ENCODE assay signal across 2 cellular contexts in the genomic region with DNA sequence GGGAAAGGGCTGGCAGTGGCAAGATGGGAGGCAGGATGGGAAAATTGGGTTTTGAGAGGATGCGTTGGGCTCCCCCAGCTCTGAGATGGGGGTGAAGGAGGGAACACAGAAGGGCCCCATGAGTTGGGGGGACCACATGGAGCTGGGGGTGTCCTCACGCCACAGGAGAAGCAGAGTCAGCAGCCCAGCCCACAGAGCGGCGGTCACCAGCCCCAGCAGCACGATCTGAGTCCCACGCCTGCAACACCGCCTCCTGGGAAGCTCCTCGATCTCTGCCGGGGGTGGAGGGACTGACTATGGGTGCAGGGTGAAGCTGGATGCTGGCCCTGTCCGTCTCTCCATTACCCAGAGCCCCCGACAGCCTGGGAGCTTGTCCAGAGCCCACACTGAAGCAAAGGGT.
TF ChIP-seq lines count a peak whose summit lies in the region.

No MANE protein-coding gene starts in this region.

TF ChIP-seq in GM23338, 12 proteins besides CTCF, POLR2A, EP300 and RAD21 (continued from another document):
- TF ChIP-seq, protein P1, sequence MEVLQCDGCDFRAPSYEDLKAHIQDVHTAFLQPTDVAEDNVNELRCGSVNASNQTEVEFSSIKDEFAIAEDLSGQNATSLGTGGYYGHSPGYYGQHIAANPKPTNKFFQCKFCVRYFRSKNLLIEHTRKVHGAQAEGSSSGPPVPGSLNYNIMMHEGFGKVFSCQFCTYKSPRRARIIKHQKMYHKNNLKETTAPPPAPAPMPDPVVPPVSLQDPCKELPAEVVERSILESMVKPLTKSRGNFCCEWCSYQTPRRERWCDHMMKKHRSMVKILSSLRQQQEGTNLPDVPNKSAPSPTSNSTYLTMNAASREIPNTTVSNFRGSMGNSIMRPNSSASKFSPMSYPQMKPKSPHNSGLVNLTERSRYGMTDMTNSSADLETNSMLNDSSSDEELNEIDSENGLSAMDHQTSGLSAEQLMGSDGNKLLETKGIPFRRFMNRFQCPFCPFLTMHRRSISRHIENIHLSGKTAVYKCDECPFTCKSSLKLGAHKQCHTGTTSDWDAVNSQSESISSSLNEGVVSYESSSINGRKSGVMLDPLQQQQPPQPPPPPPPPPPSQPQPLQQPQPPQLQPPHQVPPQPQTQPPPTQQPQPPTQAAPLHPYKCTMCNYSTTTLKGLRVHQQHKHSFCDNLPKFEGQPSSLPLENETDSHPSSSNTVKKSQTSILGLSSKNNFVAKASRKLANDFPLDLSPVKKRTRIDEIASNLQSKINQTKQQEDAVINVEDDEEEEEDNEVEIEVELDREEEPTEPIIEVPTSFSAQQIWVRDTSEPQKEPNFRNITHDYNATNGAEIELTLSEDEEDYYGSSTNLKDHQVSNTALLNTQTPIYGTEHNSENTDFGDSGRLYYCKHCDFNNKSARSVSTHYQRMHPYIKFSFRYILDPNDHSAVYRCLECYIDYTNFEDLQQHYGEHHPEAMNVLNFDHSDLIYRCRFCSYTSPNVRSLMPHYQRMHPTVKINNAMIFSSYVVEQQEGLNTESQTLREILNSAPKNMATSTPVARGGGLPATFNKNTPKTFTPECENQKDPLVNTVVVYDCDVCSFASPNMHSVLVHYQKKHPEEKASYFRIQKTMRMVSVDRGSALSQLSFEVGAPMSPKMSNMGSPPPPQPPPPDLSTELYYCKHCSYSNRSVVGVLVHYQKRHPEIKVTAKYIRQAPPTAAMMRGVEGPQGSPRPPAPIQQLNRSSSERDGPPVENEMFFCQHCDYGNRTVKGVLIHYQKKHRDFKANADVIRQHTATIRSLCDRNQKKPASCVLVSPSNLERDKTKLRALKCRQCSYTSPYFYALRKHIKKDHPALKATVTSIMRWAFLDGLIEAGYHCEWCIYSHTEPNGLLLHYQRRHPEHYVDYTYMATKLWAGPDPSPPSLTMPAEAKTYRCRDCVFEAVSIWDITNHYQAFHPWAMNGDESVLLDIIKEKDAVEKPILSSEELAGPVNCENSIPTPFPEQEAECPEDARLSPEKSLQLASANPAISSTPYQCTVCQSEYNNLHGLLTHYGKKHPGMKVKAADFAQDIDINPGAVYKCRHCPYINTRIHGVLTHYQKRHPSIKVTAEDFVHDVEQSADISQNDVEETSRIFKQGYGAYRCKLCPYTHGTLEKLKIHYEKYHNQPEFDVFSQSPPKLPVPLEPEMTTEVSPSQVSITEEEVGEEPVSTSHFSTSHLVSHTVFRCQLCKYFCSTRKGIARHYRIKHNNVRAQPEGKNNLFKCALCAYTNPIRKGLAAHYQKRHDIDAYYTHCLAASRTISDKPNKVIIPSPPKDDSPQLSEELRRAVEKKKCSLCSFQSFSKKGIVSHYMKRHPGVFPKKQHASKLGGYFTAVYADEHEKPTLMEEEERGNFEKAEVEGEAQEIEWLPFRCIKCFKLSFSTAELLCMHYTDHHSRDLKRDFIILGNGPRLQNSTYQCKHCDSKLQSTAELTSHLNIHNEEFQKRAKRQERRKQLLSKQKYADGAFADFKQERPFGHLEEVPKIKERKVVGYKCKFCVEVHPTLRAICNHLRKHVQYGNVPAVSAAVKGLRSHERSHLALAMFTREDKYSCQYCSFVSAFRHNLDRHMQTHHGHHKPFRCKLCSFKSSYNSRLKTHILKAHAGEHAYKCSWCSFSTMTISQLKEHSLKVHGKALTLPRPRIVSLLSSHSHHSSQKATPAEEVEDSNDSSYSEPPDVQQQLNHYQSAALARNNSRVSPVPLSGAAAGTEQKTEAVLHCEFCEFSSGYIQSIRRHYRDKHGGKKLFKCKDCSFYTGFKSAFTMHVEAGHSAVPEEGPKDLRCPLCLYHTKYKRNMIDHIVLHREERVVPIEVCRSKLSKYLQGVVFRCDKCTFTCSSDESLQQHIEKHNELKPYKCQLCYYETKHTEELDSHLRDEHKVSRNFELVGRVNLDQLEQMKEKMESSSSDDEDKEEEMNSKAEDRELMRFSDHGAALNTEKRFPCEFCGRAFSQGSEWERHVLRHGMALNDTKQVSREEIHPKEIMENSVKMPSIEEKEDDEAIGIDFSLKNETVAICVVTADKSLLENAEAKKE (CRISPR knock-in tag; IDR thresholded peaks at IDR 0.05), result no peak
- no peak for TF ChIP-seq CREB1 (CRISPR knock-in tag; IDR thresholded peaks at IDR 0.05; ENCODE audit: low read depth)
- TF ChIP-seq, protein P2, sequence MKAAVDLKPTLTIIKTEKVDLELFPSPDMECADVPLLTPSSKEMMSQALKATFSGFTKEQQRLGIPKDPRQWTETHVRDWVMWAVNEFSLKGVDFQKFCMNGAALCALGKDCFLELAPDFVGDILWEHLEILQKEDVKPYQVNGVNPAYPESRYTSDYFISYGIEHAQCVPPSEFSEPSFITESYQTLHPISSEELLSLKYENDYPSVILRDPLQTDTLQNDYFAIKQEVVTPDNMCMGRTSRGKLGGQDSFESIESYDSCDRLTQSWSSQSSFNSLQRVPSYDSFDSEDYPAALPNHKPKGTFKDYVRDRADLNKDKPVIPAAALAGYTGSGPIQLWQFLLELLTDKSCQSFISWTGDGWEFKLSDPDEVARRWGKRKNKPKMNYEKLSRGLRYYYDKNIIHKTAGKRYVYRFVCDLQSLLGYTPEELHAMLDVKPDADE (IDR thresholded peaks at IDR 0.05), result no peak

TF ChIP-seq in WTC11, 78 proteins besides CTCF, POLR2A, EP300 and RAD21 (continued from another document):
- TF ChIP-seq, protein P3, sequence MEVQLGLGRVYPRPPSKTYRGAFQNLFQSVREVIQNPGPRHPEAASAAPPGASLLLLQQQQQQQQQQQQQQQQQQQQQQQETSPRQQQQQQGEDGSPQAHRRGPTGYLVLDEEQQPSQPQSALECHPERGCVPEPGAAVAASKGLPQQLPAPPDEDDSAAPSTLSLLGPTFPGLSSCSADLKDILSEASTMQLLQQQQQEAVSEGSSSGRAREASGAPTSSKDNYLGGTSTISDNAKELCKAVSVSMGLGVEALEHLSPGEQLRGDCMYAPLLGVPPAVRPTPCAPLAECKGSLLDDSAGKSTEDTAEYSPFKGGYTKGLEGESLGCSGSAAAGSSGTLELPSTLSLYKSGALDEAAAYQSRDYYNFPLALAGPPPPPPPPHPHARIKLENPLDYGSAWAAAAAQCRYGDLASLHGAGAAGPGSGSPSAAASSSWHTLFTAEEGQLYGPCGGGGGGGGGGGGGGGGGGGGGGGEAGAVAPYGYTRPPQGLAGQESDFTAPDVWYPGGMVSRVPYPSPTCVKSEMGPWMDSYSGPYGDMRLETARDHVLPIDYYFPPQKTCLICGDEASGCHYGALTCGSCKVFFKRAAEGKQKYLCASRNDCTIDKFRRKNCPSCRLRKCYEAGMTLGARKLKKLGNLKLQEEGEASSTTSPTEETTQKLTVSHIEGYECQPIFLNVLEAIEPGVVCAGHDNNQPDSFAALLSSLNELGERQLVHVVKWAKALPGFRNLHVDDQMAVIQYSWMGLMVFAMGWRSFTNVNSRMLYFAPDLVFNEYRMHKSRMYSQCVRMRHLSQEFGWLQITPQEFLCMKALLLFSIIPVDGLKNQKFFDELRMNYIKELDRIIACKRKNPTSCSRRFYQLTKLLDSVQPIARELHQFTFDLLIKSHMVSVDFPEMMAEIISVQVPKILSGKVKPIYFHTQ (CRISPR knock-in tag; IDR thresholded peaks at IDR 0.05), result no peak
- TF ChIP-seq, protein P4, sequence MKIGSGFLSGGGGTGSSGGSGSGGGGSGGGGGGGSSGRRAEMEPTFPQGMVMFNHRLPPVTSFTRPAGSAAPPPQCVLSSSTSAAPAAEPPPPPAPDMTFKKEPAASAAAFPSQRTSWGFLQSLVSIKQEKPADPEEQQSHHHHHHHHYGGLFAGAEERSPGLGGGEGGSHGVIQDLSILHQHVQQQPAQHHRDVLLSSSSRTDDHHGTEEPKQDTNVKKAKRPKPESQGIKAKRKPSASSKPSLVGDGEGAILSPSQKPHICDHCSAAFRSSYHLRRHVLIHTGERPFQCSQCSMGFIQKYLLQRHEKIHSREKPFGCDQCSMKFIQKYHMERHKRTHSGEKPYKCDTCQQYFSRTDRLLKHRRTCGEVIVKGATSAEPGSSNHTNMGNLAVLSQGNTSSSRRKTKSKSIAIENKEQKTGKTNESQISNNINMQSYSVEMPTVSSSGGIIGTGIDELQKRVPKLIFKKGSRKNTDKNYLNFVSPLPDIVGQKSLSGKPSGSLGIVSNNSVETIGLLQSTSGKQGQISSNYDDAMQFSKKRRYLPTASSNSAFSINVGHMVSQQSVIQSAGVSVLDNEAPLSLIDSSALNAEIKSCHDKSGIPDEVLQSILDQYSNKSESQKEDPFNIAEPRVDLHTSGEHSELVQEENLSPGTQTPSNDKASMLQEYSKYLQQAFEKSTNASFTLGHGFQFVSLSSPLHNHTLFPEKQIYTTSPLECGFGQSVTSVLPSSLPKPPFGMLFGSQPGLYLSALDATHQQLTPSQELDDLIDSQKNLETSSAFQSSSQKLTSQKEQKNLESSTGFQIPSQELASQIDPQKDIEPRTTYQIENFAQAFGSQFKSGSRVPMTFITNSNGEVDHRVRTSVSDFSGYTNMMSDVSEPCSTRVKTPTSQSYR (CRISPR knock-in tag; IDR thresholded peaks at IDR 0.05), result no peak
- TF ChIP-seq ZNF232 (CRISPR knock-in tag; IDR thresholded peaks at IDR 0.05) (no peak), GTF2I (CRISPR knock-in tag; conservative IDR thresholded peaks at IDR 0.05) (no peak), GABPB1 (CRISPR knock-in tag; IDR thresholded peaks at IDR 0.05) (no peak), SP1 (CRISPR knock-in tag; conservative IDR thresholded peaks at IDR 0.05) (no peak)
- TF ChIP-seq, protein P5, sequence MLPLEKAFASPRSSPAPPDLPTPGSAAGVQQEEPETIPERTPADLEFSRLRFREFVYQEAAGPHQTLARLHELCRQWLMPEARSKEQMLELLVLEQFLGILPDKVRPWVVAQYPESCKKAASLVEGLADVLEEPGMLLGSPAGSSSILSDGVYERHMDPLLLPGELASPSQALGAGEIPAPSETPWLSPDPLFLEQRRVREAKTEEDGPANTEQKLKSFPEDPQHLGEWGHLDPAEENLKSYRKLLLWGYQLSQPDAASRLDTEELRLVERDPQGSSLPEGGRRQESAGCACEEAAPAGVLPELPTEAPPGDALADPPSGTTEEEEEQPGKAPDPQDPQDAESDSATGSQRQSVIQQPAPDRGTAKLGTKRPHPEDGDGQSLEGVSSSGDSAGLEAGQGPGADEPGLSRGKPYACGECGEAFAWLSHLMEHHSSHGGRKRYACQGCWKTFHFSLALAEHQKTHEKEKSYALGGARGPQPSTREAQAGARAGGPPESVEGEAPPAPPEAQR (CRISPR knock-in tag; IDR thresholded peaks at IDR 0.05), result no peak
- TF ChIP-seq, protein P6, sequence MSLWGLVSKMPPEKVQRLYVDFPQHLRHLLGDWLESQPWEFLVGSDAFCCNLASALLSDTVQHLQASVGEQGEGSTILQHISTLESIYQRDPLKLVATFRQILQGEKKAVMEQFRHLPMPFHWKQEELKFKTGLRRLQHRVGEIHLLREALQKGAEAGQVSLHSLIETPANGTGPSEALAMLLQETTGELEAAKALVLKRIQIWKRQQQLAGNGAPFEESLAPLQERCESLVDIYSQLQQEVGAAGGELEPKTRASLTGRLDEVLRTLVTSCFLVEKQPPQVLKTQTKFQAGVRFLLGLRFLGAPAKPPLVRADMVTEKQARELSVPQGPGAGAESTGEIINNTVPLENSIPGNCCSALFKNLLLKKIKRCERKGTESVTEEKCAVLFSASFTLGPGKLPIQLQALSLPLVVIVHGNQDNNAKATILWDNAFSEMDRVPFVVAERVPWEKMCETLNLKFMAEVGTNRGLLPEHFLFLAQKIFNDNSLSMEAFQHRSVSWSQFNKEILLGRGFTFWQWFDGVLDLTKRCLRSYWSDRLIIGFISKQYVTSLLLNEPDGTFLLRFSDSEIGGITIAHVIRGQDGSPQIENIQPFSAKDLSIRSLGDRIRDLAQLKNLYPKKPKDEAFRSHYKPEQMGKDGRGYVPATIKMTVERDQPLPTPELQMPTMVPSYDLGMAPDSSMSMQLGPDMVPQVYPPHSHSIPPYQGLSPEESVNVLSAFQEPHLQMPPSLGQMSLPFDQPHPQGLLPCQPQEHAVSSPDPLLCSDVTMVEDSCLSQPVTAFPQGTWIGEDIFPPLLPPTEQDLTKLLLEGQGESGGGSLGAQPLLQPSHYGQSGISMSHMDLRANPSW (CRISPR knock-in tag; conservative IDR thresholded peaks at IDR 0.05; ENCODE audit: low read depth), result no peak
- TF ChIP-seq, protein P7, sequence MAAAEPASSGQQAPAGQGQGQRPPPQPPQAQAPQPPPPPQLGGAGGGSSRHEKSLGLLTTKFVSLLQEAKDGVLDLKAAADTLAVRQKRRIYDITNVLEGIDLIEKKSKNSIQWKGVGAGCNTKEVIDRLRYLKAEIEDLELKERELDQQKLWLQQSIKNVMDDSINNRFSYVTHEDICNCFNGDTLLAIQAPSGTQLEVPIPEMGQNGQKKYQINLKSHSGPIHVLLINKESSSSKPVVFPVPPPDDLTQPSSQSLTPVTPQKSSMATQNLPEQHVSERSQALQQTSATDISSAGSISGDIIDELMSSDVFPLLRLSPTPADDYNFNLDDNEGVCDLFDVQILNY (CRISPR knock-in tag; IDR thresholded peaks at IDR 0.05), result no peak
